3 cellular contexts compared by ENCODE assay signal in genomic region chr4:67380154-67380553, GRCh38.
"Had no signal": no experiment of that assay in that cellular context is flagged by ENCODE, and none has a peak within 500 bp of the region (broad histone marks: within the 10 kb centered on the region; RNA-seq: fewer than 3 reads in every experiment).

No MANE protein-coding gene starts in this region.

- H3K4me3 ChIP-seq: GM12878 had no signal

- DNase-seq: GDM1, GF-D8 had no signal
